ENCODE assay signal across 27 cellular contexts in genomic region chr2:67896131-67896865, GRCh38.
"Had no signal": no experiment of that assay in that cellular context is flagged by ENCODE, and none has a peak within 500 bp of the region (broad histone marks: within the 10 kb centered on the region; RNA-seq: fewer than 3 reads in every experiment).

No MANE protein-coding gene starts in this region.

- H3K36me3 ChIP-seq: adrenal gland, breast epithelium, MG63 had no signal

- H3K9me3 Mint-ChIP-seq: activated CD4-positive, alpha-beta memory T cell treated with anti-CD3 and anti-CD28 coated beads for 36 hours; activated CD4-positive, alpha-beta T cell treated with anti-CD3 and anti-CD28 coated beads, Interleukin-2, amount 10 ng/mL, durations not matched to agents 7 days and 5 days; activated naive CD4-positive, alpha-beta T cell treated with anti-CD3 and anti-CD28 coated beads, Interleukin-2, amount 10 ng/mL, durations not matched to agents 7 days and 5 days; activated naive CD8-positive, alpha-beta T cell treated with anti-CD3 and anti-CD28 coated beads for 36 hours; activated T-cell treated with anti-CD3 and anti-CD28 coated beads, Interleukin-2, amount 50 U/mL, for 4 hours; activated T-helper 17 cell treated with anti-CD3 and anti-CD28 coated beads, Interleukin-2, amount 50 U/mL, for 72 hours had no signal

- H3K9me3 ChIP-seq: adrenal gland, breast epithelium had no signal

- ATAC-seq: activated T-cell treated with anti-CD3 and anti-CD28 coated beads, Interleukin-2, amount 50 U/mL, for 4 hours; activated T-helper 17 cell treated with anti-CD3 and anti-CD28 coated beads, Interleukin-2, amount 50 U/mL, for 72 hours; Panc1; Right ventricle myocardium inferior had no signal

- H3K27ac Mint-ChIP-seq: activated CD4-positive, alpha-beta memory T cell treated with anti-CD3 and anti-CD28 coated beads for 36 hours; activated CD4-positive, alpha-beta T cell treated with anti-CD3 and anti-CD28 coated beads, Interleukin-2, amount 10 ng/mL, durations not matched to agents 7 days and 5 days; activated naive CD4-positive, alpha-beta T cell treated with anti-CD3 and anti-CD28 coated beads, Interleukin-2, amount 10 ng/mL, durations not matched to agents 7 days and 5 days; activated naive CD8-positive, alpha-beta T cell treated with anti-CD3 and anti-CD28 coated beads for 36 hours; activated T-helper 17 cell treated with anti-CD3 and anti-CD28 coated beads, Interleukin-2, amount 50 U/mL, for 72 hours had no signal

- H3K27me3 ChIP-seq: adrenal gland, breast epithelium, MG63 had no signal

- H3K27ac ChIP-seq: adrenal gland, breast epithelium, SK-N-MC, VCaP had no signal

- H3K4me3 ChIP-seq: adrenal gland, breast epithelium, MG63, SK-N-MC had no signal

- H3K4me1 ChIP-seq: adrenal gland, breast epithelium had no signal

- H3K27me3 Mint-ChIP-seq: activated CD4-positive, alpha-beta memory T cell treated with anti-CD3 and anti-CD28 coated beads for 36 hours; activated CD4-positive, alpha-beta T cell treated with anti-CD3 and anti-CD28 coated beads, Interleukin-2, amount 10 ng/mL, durations not matched to agents 7 days and 5 days; activated naive CD4-positive, alpha-beta T cell treated with anti-CD3 and anti-CD28 coated beads, Interleukin-2, amount 10 ng/mL, durations not matched to agents 7 days and 5 days; activated naive CD8-positive, alpha-beta T cell treated with anti-CD3 and anti-CD28 coated beads for 36 hours had no signal

- H3K4me1 Mint-ChIP-seq: activated CD4-positive, alpha-beta T cell treated with anti-CD3 and anti-CD28 coated beads, Interleukin-2, amount 10 ng/mL, durations not matched to agents 7 days and 5 days; activated naive CD4-positive, alpha-beta T cell treated with anti-CD3 and anti-CD28 coated beads, Interleukin-2, amount 10 ng/mL, durations not matched to agents 7 days and 5 days; activated naive CD8-positive, alpha-beta T cell treated with anti-CD3 and anti-CD28 coated beads for 36 hours; activated T-helper 17 cell treated with anti-CD3 and anti-CD28 coated beads, Interleukin-2, amount 50 U/mL, for 72 hours had no signal

- DNase-seq: activated CD4-positive, alpha-beta memory T cell treated with anti-CD3 and anti-CD28 coated beads for 36 hours; activated CD4-positive, alpha-beta T cell treated with anti-CD3 and anti-CD28 coated beads, Interleukin-2, amount 10 ng/mL, durations not matched to agents 7 days and 5 days; activated CD4-positive, CD25-positive, alpha-beta regulatory T cell; activated CD8-positive, alpha-beta memory T cell treated with anti-CD3 and anti-CD28 coated beads for 24 hours; activated gamma-delta T cell treated with Interleukin-2 at 50 U/mL for 16 hours; activated naive CD4-positive, alpha-beta T cell treated with anti-CD3 and anti-CD28 coated beads, Interleukin-2, amount 10 ng/mL, durations not matched to agents 7 days and 5 days; activated naive CD8-positive, alpha-beta T cell treated with anti-CD3 and anti-CD28 coated beads for 36 hours; activated T-cell treated with anti-CD3 and anti-CD28 coated beads, Interleukin-2, amount 50 U/mL, for 4 hours; anterior cingulate cortex; MG63; MV-4-11; NCI-H1092 treated with DMSO at 0.1 percent for 48 hours; NCI-H1417 treated with DMSO at 0.1 percent for 48 hours; NCI-H1694; NCI-H2029; NCI-H345; NCI-H510A; NCI-H526 treated with DMSO at 0.1 percent for 48 hours; RPMI8226; T-helper 1 cell had no signal

- H3K4me3 Mint-ChIP-seq: activated CD4-positive, alpha-beta memory T cell treated with anti-CD3 and anti-CD28 coated beads for 36 hours; activated CD4-positive, alpha-beta T cell treated with anti-CD3 and anti-CD28 coated beads, Interleukin-2, amount 10 ng/mL, durations not matched to agents 7 days and 5 days; activated naive CD4-positive, alpha-beta T cell treated with anti-CD3 and anti-CD28 coated beads, Interleukin-2, amount 10 ng/mL, durations not matched to agents 7 days and 5 days; activated naive CD8-positive, alpha-beta T cell treated with anti-CD3 and anti-CD28 coated beads for 36 hours; activated T-cell treated with anti-CD3 and anti-CD28 coated beads, Interleukin-2, amount 50 U/mL, for 4 hours; activated T-helper 17 cell treated with anti-CD3 and anti-CD28 coated beads, Interleukin-2, amount 50 U/mL, for 72 hours had no signal

- H3K36me3 Mint-ChIP-seq: activated CD4-positive, alpha-beta memory T cell treated with anti-CD3 and anti-CD28 coated beads for 36 hours; activated naive CD4-positive, alpha-beta T cell treated with anti-CD3 and anti-CD28 coated beads, Interleukin-2, amount 10 ng/mL, durations not matched to agents 7 days and 5 days; activated naive CD8-positive, alpha-beta T cell treated with anti-CD3 and anti-CD28 coated beads for 36 hours had no signal
